In genomic region chr22:50190182-50190951, GRCh38 we compare ENCODE assay signal across 8 cellular contexts. TPM values are rescaled to one million over a fixed set of nuclear protein-coding genes. Genes with fewer than 3 reads are reported as not detected.
DNase-seq lines count a peak whose midpoint lies in the region; ATAC-seq and TF ChIP-seq lines count a peak whose summit lies in the region.

No MANE protein-coding gene starts in this region.

- POLR2A ChIA-PET in PC-9 (lab: Charles Lee; ENCODE audit: unreplicated experiment), result interaction anchor here (0.5 to 0.6 kb wide), 2 partner anchors 25 to 27 kb away, joined by 3 to 6 read pairs; no protein-coding TSS in a partner anchor

- no peaks in the 10 kb centered on the region for H3K9me2 ChIP-seq in PC-9 (ENCODE audit: insufficient read depth)

- H3K27ac ChIP-seq in PC-9, result peak overlapping the region; percentile 67
- peak overlapping the region; percentile 3 to 83 (median 77) for H3K27ac ChIP-seq in gastroesophageal sphincter

- 33% methylated on average over 1 of the region's 43 CpGs; no CpG with 5 or more reads in 1 of the 2 donors for WGBS in gastroesophageal sphincter (ENCODE audit: low coverage in 1 of 2), 2 donors

- ATAC-seq in HG03097 (IDR thresholded peaks at IDR 0.05; ENCODE audit: low FRiP score, unreplicated experiment) (peak; percentile 40), gastroesophageal sphincter (peak; percentile 68)

- H4K20me1 ChIP-seq in PC-9 (ENCODE audit: insufficient read depth), result peaks cover 77% of the 10 kb centered on the region

- peaks cover 69% of the 10 kb centered on the region for H3K79me2 ChIP-seq in PC-9 (ENCODE audit: low read depth)

- intact Hi-C loops in PC-9 (cut with micrococcal nuclease; ENCODE audit: unreplicated experiment) (loop anchor here (1.0 kb wide), 1 partner anchor 10 kb away; no protein-coding TSS in a partner anchor), posterior vena cava (cut with DNase I) (no loop called here)
- intact Hi-C loops in activated T-helper 2 cell treated with anti-CD3 and anti-CD28 coated beads, Interferon-gamma antibody, Interleukin-2, Interleukin-4, amounts not matched to agents 10 μg/mL and 5 μg/mL and 100 μg/mL, durations not matched to agents 14 hours and 24 hours and 36 hours (cut with micrococcal nuclease), result loop anchor here (5.0 kb wide), 1 partner anchor 258 kb away; no protein-coding TSS in a partner anchor

- H3K9me3 ChIP-seq in PC-9 (ENCODE audit: insufficient read depth, low read depth) (no peaks in the 10 kb centered on the region), gastroesophageal sphincter (no peaks in the 10 kb centered on the region)

- BruUV-seq in PC-9 (replicated peaks; lab: Mats Ljungman, UMichigan), result no TSS peak

- H3K4me3 Mint-ChIP-seq in activated T-helper 2 cell treated with anti-CD3 and anti-CD28 coated beads, Interferon-gamma antibody, Interleukin-2, Interleukin-4, amounts not matched to agents 10 μg/mL and 5 μg/mL and 100 μg/mL, durations not matched to agents 14 hours and 24 hours and 36 hours (ENCODE audit: low read depth), result peak overlapping the region; percentile 84

- peaks cover 24% of the 10 kb centered on the region for H3K36me3 Mint-ChIP-seq in activated T-helper 2 cell treated with anti-CD3 and anti-CD28 coated beads, Interferon-gamma antibody, Interleukin-2, Interleukin-4, amounts not matched to agents 10 μg/mL and 5 μg/mL and 100 μg/mL, durations not matched to agents 14 hours and 24 hours and 36 hours (ENCODE audit: low read depth)

- peak overlapping the region; percentile 49; the same call in 1 of the 2 replicates for H2AFZ ChIP-seq in PC-9

- H3K4me3 ChIP-seq in PC-9 (peak overlapping the region; percentile 49; the same call in 1 of the 2 replicates), gastroesophageal sphincter (peak overlapping the region; percentile 23 to 48)

- H3K27me3 Mint-ChIP-seq in activated T-helper 2 cell treated with anti-CD3 and anti-CD28 coated beads, Interferon-gamma antibody, Interleukin-2, Interleukin-4, amounts not matched to agents 10 μg/mL and 5 μg/mL and 100 μg/mL, durations not matched to agents 14 hours and 24 hours and 36 hours (ENCODE audit: low read depth), result no peaks in the 10 kb centered on the region

- peak; percentile 6 for DNase-seq in NCI-H446 treated with DMSO at 0.1 percent for 48 hours (lab: John Stamatoyannopoulos, UW)
- no peak for DNase-seq in NCI-H446 (lab: John Stamatoyannopoulos, UW)
- peak; percentile 81 to 89 for DNase-seq in PC-9
- DNase-seq in activated T-helper 2 cell treated with anti-CD3 and anti-CD28 coated beads, Interferon-gamma antibody, Interleukin-2, Interleukin-4, amounts not matched to agents 10 μg/mL and 5 μg/mL and 100 μg/mL, durations not matched to agents 14 hours and 24 hours and 36 hours (ENCODE audit: low spot score), result peak; percentile 83
- DNase-seq in posterior vena cava (ENCODE audit: low spot score), result peak; percentile 95
- DNase-seq in ureter (ENCODE audit: low spot score), result peak; percentile 93

- H3K4me1 ChIP-seq in PC-9 (replicated peaks; ENCODE audit: insufficient read depth) (peaks cover 35% of the 10 kb centered on the region), gastroesophageal sphincter (peaks cover 0 to 71% (median 30%) of the 10 kb centered on the region in 3 donors)

- H3F3A ChIP-seq in PC-9 (ENCODE audit: insufficient read depth, low read depth), result peaks cover 23% of the 10 kb centered on the region; the same call in 1 of the 2 replicates

- H3K4me1 Mint-ChIP-seq in activated T-helper 2 cell treated with anti-CD3 and anti-CD28 coated beads, Interferon-gamma antibody, Interleukin-2, Interleukin-4, amounts not matched to agents 10 μg/mL and 5 μg/mL and 100 μg/mL, durations not matched to agents 14 hours and 24 hours and 36 hours (ENCODE audit: low read depth), result peaks cover 30% of the 10 kb centered on the region

- H3K9me3 Mint-ChIP-seq in activated T-helper 2 cell treated with anti-CD3 and anti-CD28 coated beads, Interferon-gamma antibody, Interleukin-2, Interleukin-4, amounts not matched to agents 10 μg/mL and 5 μg/mL and 100 μg/mL, durations not matched to agents 14 hours and 24 hours and 36 hours, result no peaks in the 10 kb centered on the region

- CTCF ChIA-PET in PC-9 (lab: Charles Lee), result interaction anchor here (1.3 kb wide), 1 partner anchor 42 kb away, joined by 5 read pairs; no protein-coding TSS in a partner anchor

- H3K4me2 ChIP-seq in PC-9, result peak overlapping the region; percentile 73

- TF ChIP-seq POLR2A in gastroesophageal sphincter (IDR thresholded peaks at IDR 0.05), result no peak

- no peak for TF ChIP-seq EP300 in gastroesophageal sphincter (IDR thresholded peaks at IDR 0.05)

- peak; percentile 54; the same call in 1 of the 2 replicates for TF ChIP-seq CTCF in PC-9 (conservative IDR thresholded peaks at IDR 0.05)
- TF ChIP-seq CTCF in gastroesophageal sphincter (IDR thresholded peaks at IDR 0.05), result peak in 1 of 4 experiments; percentile 66

- peak overlapping the region; percentile 95 for H3K27ac Mint-ChIP-seq in activated T-helper 2 cell treated with anti-CD3 and anti-CD28 coated beads, Interferon-gamma antibody, Interleukin-2, Interleukin-4, amounts not matched to agents 10 μg/mL and 5 μg/mL and 100 μg/mL, durations not matched to agents 14 hours and 24 hours and 36 hours

- no peaks in the 10 kb centered on the region for H3K27me3 ChIP-seq in PC-9 (ENCODE audit: insufficient read depth, low read depth)
- H3K27me3 ChIP-seq in gastroesophageal sphincter, result no peaks in the 10 kb centered on the region

- H3K36me3 ChIP-seq in PC-9 (ENCODE audit: low read depth) (peaks cover 27% of the 10 kb centered on the region; the same call in 1 of the 2 replicates), gastroesophageal sphincter (peaks cover 0 to 25% of the 10 kb centered on the region in 2 donors)

RNA-seq across cellular contexts. Expression of gene TRABD, which starts 4.7 kb away (rescaled TPM):
- total RNA-seq in PC-9 (2021) (68.2 and 78.8 TPM in 2 replicates), gastroesophageal sphincter (10 to 100 TPM; 15.7 to 22.0 (median 19.0) TPM), posterior vena cava (10 to 100 TPM; 18.3 to 20.5 TPM), ureter (64.5 TPM)
- total RNA-seq in activated T-helper 2 cell treated with anti-CD3 and anti-CD28 coated beads, Interferon-gamma antibody, Interleukin-2, Interleukin-4, amounts not matched to agents 10 μg/mL and 5 μg/mL and 100 μg/mL, durations not matched to agents 14 hours and 24 hours and 36 hours, result 104 and 109 TPM in 2 replicates

RNA-seq across cellular contexts. Expression of gene SELENOO, which starts 10.4 kb away (rescaled TPM):
- total RNA-seq in PC-9 (2021) (27.4 and 36.2 TPM in 2 replicates), gastroesophageal sphincter (10 to 100 TPM; 19.9 to 42.6 (median 27.3) TPM), posterior vena cava (10 to 100 TPM; 10.8 to 11.9 TPM), ureter (24.7 TPM)
- 26.3 and 26.4 TPM in 2 replicates for total RNA-seq in activated T-helper 2 cell treated with anti-CD3 and anti-CD28 coated beads, Interferon-gamma antibody, Interleukin-2, Interleukin-4, amounts not matched to agents 10 μg/mL and 5 μg/mL and 100 μg/mL, durations not matched to agents 14 hours and 24 hours and 36 hours

RNA-seq across cellular contexts. Expression of gene PANX2, which starts 19.8 kb away (rescaled TPM):
- total RNA-seq in PC-9 (2021) (46.3 and 51.7 TPM in 2 replicates), gastroesophageal sphincter (under 1 TPM in 2 of 4 donors, not detected in 2; 0.13 to 0.46 TPM), posterior vena cava (under 1 TPM; 0.19 to 0.23 TPM), ureter (1.9 TPM)
- total RNA-seq in activated T-helper 2 cell treated with anti-CD3 and anti-CD28 coated beads, Interferon-gamma antibody, Interleukin-2, Interleukin-4, amounts not matched to agents 10 μg/mL and 5 μg/mL and 100 μg/mL, durations not matched to agents 14 hours and 24 hours and 36 hours, result 2.4 and 2.8 TPM in 2 replicates

RNA-seq across cellular contexts. Expression of gene TUBGCP6, which starts 54.5 kb away (rescaled TPM):
- total RNA-seq in PC-9 (2021), result 31.3 and 34.8 TPM in 2 replicates
- 48.8 and 49.6 TPM in 2 replicates for total RNA-seq in activated T-helper 2 cell treated with anti-CD3 and anti-CD28 coated beads, Interferon-gamma antibody, Interleukin-2, Interleukin-4, amounts not matched to agents 10 μg/mL and 5 μg/mL and 100 μg/mL, durations not matched to agents 14 hours and 24 hours and 36 hours
- 10 to 100 TPM; 26.1 to 48.3 (median 37.4) TPM for total RNA-seq in gastroesophageal sphincter
- total RNA-seq in posterior vena cava, result 10 to 100 TPM; 20.6 to 23.4 TPM
- total RNA-seq in ureter, result 57.2 TPM

Comparison
In these comparisons a context has a peak if more than half of its experiments do, and no peak if none do; other contexts are left out.
1. DNase-seq: peak in NCI-H446 treated with DMSO at 0.1 percent for 48 hours (single experiment), PC-9 (2 of 2), activated T-helper 2 cell treated with anti-CD3 and anti-CD28 coated beads, Interferon-gamma antibody, Interleukin-2, Interleukin-4, amounts not matched to agents 10 μg/mL and 5 μg/mL and 100 μg/mL, durations not matched to agents 14 hours and 24 hours and 36 hours (single experiment), posterior vena cava (single experiment) and ureter (single experiment); none in NCI-H446 (0 of 2).
2. RNA of gene PANX2, which starts 19.8 kb away (total RNA-seq): 46.3 to 51.7 TPM in PC-9; 2.4 to 2.8 TPM in activated T-helper 2 cell treated with anti-CD3 and anti-CD28 coated beads, Interferon-gamma antibody, Interleukin-2, Interleukin-4, amounts not matched to agents 10 μg/mL and 5 μg/mL and 100 μg/mL, durations not matched to agents 14 hours and 24 hours and 36 hours, 1.9 TPM in ureter (single experiment), 0.19 to 0.23 TPM in posterior vena cava and 0.13 to 0.46 TPM in gastroesophageal sphincter; every median in the first group is over 10 times any median in the second.
3. intact Hi-C loops: an anchor here in PC-9 (1.0 kb wide) and activated T-helper 2 cell treated with anti-CD3 and anti-CD28 coated beads, Interferon-gamma antibody, Interleukin-2, Interleukin-4, amounts not matched to agents 10 μg/mL and 5 μg/mL and 100 μg/mL, durations not matched to agents 14 hours and 24 hours and 36 hours (5.0 kb wide); none called in posterior vena cava.